Comparison of ENCODE assay signal across 39 cellular contexts in genomic region chr10:63578501-63578900, GRCh38.
"Had no signal": no experiment of that assay in that cellular context is flagged by ENCODE, and none has a peak within 500 bp of the region (broad histone marks: within the 10 kb centered on the region; RNA-seq: fewer than 3 reads in every experiment).

No MANE protein-coding gene starts in this region.

- H3K9me3 Mint-ChIP-seq: activated naive CD4-positive, alpha-beta T cell treated with anti-CD3 and anti-CD28 coated beads for 36 hours; activated naive CD4-positive, alpha-beta T cell treated with anti-CD3 and anti-CD28 coated beads, Interleukin-2, amount 10 ng/mL, durations not matched to agents 7 days and 5 days; activated naive CD4-positive, alpha-beta T cell treated with anti-CD3 and anti-CD28 coated beads, Interleukin-2, amount 50 U/mL, for 24 hours; activated naive CD4-positive, alpha-beta T cell treated with anti-CD3 and anti-CD28 coated beads, Interleukin-2, amount 50 U/mL, for 72 hours; activated naive CD8-positive, alpha-beta T cell treated with anti-CD3 and anti-CD28 coated beads for 36 hours; activated naive CD8-positive, alpha-beta T cell treated with anti-CD3 and anti-CD28 coated beads, Interleukin-2, amount 10 ng/mL, durations not matched to agents 7 days and 5 days; activated naive CD8-positive, alpha-beta T cell treated with anti-CD3 and anti-CD28 coated beads, Interleukin-2, amount 50 U/mL, for 24 hours; activated T-cell treated with anti-CD3 and anti-CD28 coated beads, Interleukin-2, amount 50 U/mL, for 24 hours; activated T-cell treated with anti-CD3 and anti-CD28 coated beads, Interleukin-2, amount 50 U/mL, for 4 hours; activated T-cell treated with anti-CD3 and anti-CD28 coated beads, Interleukin-2, amount 50 U/mL, for 72 hours; activated T-helper 1 cell treated with anti-CD3 and anti-CD28 coated beads, Interleukin-12 subunit alpha, Interleukin-12 subunit beta, Interleukin-2, Interleukin-4 antibody, amounts not matched to agents 30 ng/mL and 10 ng/mL and 1 ng/mL, durations not matched to agents 14 hours and 24 hours and 36 hours; activated T-helper 17 cell treated with anti-CD3 and anti-CD28 coated beads, Interleukin-2, amount 50 U/mL, for 72 hours; activated T-helper 2 cell treated with anti-CD3 and anti-CD28 coated beads, Interferon-gamma antibody, Interleukin-2, Interleukin-4, amounts not matched to agents 10 μg/mL and 5 μg/mL and 100 μg/mL, durations not matched to agents 14 hours and 24 hours and 36 hours; central memory CD8-positive, alpha-beta T cell had no signal

- H3K36me3 ChIP-seq: adrenal gland, ascending aorta, breast epithelium had no signal

- H3K9me3 ChIP-seq: adrenal gland, ascending aorta, body of pancreas, breast epithelium had no signal

- H3K4me3 ChIP-seq: adrenal gland, ascending aorta, body of pancreas, breast epithelium, cardiac muscle cell had no signal

- H3K27ac ChIP-seq: adrenal gland, body of pancreas, brain microvascular endothelial cell, breast epithelium, cardiac muscle cell had no signal

- H3K4me1 ChIP-seq: breast epithelium had no signal

- H3K27ac Mint-ChIP-seq: activated naive CD4-positive, alpha-beta T cell treated with anti-CD3 and anti-CD28 coated beads for 36 hours; activated naive CD4-positive, alpha-beta T cell treated with anti-CD3 and anti-CD28 coated beads, Interleukin-2, amount 10 ng/mL, durations not matched to agents 7 days and 5 days; activated naive CD4-positive, alpha-beta T cell treated with anti-CD3 and anti-CD28 coated beads, Interleukin-2, amount 50 U/mL, for 24 hours; activated naive CD4-positive, alpha-beta T cell treated with anti-CD3 and anti-CD28 coated beads, Interleukin-2, amount 50 U/mL, for 72 hours; activated naive CD8-positive, alpha-beta T cell; activated naive CD8-positive, alpha-beta T cell treated with anti-CD3 and anti-CD28 coated beads for 36 hours; activated naive CD8-positive, alpha-beta T cell treated with anti-CD3 and anti-CD28 coated beads, Interleukin-2, amount 10 ng/mL, durations not matched to agents 7 days and 5 days; activated naive CD8-positive, alpha-beta T cell treated with anti-CD3 and anti-CD28 coated beads, Interleukin-2, amount 50 U/mL, for 24 hours; activated T-cell treated with anti-CD3 and anti-CD28 coated beads, Interleukin-2, amount 50 U/mL, for 24 hours; activated T-cell treated with anti-CD3 and anti-CD28 coated beads, Interleukin-2, amount 50 U/mL, for 72 hours; activated T-helper 1 cell treated with anti-CD3 and anti-CD28 coated beads, Interleukin-12 subunit alpha, Interleukin-12 subunit beta, Interleukin-2, Interleukin-4 antibody, amounts not matched to agents 30 ng/mL and 10 ng/mL and 1 ng/mL, durations not matched to agents 14 hours and 24 hours and 36 hours; activated T-helper 2 cell treated with anti-CD3 and anti-CD28 coated beads, Interferon-gamma antibody, Interleukin-2, Interleukin-4, amounts not matched to agents 10 μg/mL and 5 μg/mL and 100 μg/mL, durations not matched to agents 14 hours and 24 hours and 36 hours had no signal

- H3K27me3 ChIP-seq: adrenal gland, ascending aorta, body of pancreas, brain microvascular endothelial cell, breast epithelium, cardiac muscle cell had no signal

- FAIRE-seq: astrocyte, bronchial epithelial cell had no signal

- H3K4me3 Mint-ChIP-seq: activated naive CD4-positive, alpha-beta T cell treated with anti-CD3 and anti-CD28 coated beads for 36 hours; activated naive CD4-positive, alpha-beta T cell treated with anti-CD3 and anti-CD28 coated beads, Interleukin-2, amount 10 ng/mL, durations not matched to agents 7 days and 5 days; activated naive CD4-positive, alpha-beta T cell treated with anti-CD3 and anti-CD28 coated beads, Interleukin-2, amount 50 U/mL, for 24 hours; activated naive CD8-positive, alpha-beta T cell; activated naive CD8-positive, alpha-beta T cell treated with anti-CD3 and anti-CD28 coated beads for 36 hours; activated naive CD8-positive, alpha-beta T cell treated with anti-CD3 and anti-CD28 coated beads, Interleukin-2, amount 10 ng/mL, durations not matched to agents 7 days and 5 days; activated naive CD8-positive, alpha-beta T cell treated with anti-CD3 and anti-CD28 coated beads, Interleukin-2, amount 50 U/mL, for 24 hours; activated T-cell treated with anti-CD3 and anti-CD28 coated beads, Interleukin-2, amount 50 U/mL, for 24 hours; activated T-cell treated with anti-CD3 and anti-CD28 coated beads, Interleukin-2, amount 50 U/mL, for 4 hours; activated T-cell treated with anti-CD3 and anti-CD28 coated beads, Interleukin-2, amount 50 U/mL, for 72 hours; activated T-helper 1 cell treated with anti-CD3 and anti-CD28 coated beads, Interleukin-12 subunit alpha, Interleukin-12 subunit beta, Interleukin-2, Interleukin-4 antibody, amounts not matched to agents 30 ng/mL and 10 ng/mL and 1 ng/mL, durations not matched to agents 14 hours and 24 hours and 36 hours; activated T-helper 17 cell treated with anti-CD3 and anti-CD28 coated beads, Interleukin-2, amount 50 U/mL, for 72 hours; brain; central memory CD8-positive, alpha-beta T cell had no signal

- DNase-seq: activated effector memory CD4-positive, alpha-beta T cell treated with anti-CD3 and anti-CD28 coated beads, Interleukin-2, amount 50 U/mL, for 16 hours; activated effector memory CD4-positive, alpha-beta T cell treated with Interleukin-2 at 50 U/mL for 16 hours; activated gamma-delta T cell; activated gamma-delta T cell treated with Interleukin-2 at 50 U/mL for 16 hours; activated naive CD4-positive, alpha-beta T cell; activated naive CD4-positive, alpha-beta T cell treated with anti-CD3 and anti-CD28 coated beads for 36 hours; activated naive CD4-positive, alpha-beta T cell treated with anti-CD3 and anti-CD28 coated beads, Interleukin-2, amount 10 ng/mL, durations not matched to agents 7 days and 5 days; activated naive CD4-positive, alpha-beta T cell treated with anti-CD3 and anti-CD28 coated beads, Interleukin-2, amount 50 U/mL, for 16 hours; activated naive CD4-positive, alpha-beta T cell treated with Interleukin-2 at 50 U/mL for 16 hours; activated naive CD8-positive, alpha-beta T cell treated with anti-CD3 and anti-CD28 coated beads for 36 hours; activated naive CD8-positive, alpha-beta T cell treated with anti-CD3 and anti-CD28 coated beads, Interleukin-2, amount 10 ng/mL, durations not matched to agents 7 days and 5 days; activated naive CD8-positive, alpha-beta T cell treated with anti-CD3 and anti-CD28 coated beads, Interleukin-2, amount 50 U/mL, for 24 hours; activated T-cell treated with anti-CD3 and anti-CD28 coated beads, Interleukin-2, amount 50 U/mL, for 24 hours; activated T-cell treated with anti-CD3 and anti-CD28 coated beads, Interleukin-2, amount 50 U/mL, for 4 hours; activated T-cell treated with anti-CD3 and anti-CD28 coated beads, Interleukin-2, amount 50 U/mL, for 48 hours; activated T-cell treated with anti-CD3 and anti-CD28 coated beads, Interleukin-2, amount 50 U/mL, for 72 hours; adrenal gland; amniotic stem cell; amygdala; anterior cingulate cortex; aorta; body of pancreas; brain microvascular endothelial cell; caudate nucleus; central memory CD4-positive, alpha-beta T cell; cerebellar nuclear complex had no signal

- ATAC-seq: activated naive CD4-positive, alpha-beta T cell treated with anti-CD3 and anti-CD28 coated beads, Interleukin-2, amount 50 U/mL, for 72 hours; activated naive CD8-positive, alpha-beta T cell treated with anti-CD3 and anti-CD28 coated beads, Interleukin-2, amount 50 U/mL, for 24 hours; activated T-cell treated with anti-CD3 and anti-CD28 coated beads, Interleukin-2, amount 50 U/mL, for 4 hours; activated T-cell treated with anti-CD3 and anti-CD28 coated beads, Interleukin-2, amount 50 U/mL, for 72 hours; activated T-helper 17 cell treated with anti-CD3 and anti-CD28 coated beads, Interleukin-2, amount 50 U/mL, for 72 hours; body of pancreas had no signal

- H3K27me3 Mint-ChIP-seq: activated naive CD4-positive, alpha-beta T cell treated with anti-CD3 and anti-CD28 coated beads, Interleukin-2, amount 10 ng/mL, durations not matched to agents 7 days and 5 days; activated naive CD4-positive, alpha-beta T cell treated with anti-CD3 and anti-CD28 coated beads, Interleukin-2, amount 50 U/mL, for 24 hours; activated naive CD8-positive, alpha-beta T cell; activated naive CD8-positive, alpha-beta T cell treated with anti-CD3 and anti-CD28 coated beads for 36 hours; activated naive CD8-positive, alpha-beta T cell treated with anti-CD3 and anti-CD28 coated beads, Interleukin-2, amount 10 ng/mL, durations not matched to agents 7 days and 5 days; activated naive CD8-positive, alpha-beta T cell treated with anti-CD3 and anti-CD28 coated beads, Interleukin-2, amount 50 U/mL, for 24 hours; activated T-cell treated with anti-CD3 and anti-CD28 coated beads, Interleukin-2, amount 50 U/mL, for 24 hours; activated T-helper 17 cell treated with anti-CD3 and anti-CD28 coated beads, Interleukin-2, amount 50 U/mL, for 72 hours; brain; central memory CD8-positive, alpha-beta T cell had no signal
